In the genomic region with DNA sequence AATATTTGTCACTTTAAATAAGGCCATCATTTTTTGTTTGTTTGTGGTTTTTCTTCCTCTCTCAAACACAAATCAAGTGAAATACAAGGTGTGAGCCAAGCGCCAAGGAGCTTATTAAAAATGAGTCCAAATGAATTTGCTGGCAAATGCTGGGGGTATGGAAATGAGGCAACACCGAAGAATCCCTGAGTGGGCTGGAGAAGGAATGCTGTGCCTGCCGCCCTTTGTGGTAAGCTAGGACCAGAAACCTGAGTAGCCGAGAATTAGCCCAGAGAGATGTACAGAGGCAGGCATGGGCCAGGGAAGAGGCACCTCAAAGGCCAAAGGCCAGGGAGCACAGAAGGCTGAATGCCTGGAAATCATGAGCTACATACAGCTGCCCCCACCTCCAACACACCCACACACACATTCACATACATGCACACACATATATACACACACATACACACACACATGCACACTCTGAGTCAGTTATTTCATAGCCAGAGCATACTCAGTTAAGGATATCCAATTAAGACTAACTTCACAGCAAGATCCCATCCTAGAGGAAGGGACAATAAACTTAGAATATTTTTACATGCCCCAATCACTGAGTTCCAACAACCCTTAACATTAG, we compare ENCODE assay signal across 11 cellular contexts.
DNase-seq lines count a peak whose midpoint lies in the region; TF ChIP-seq lines count a peak whose summit lies in the region.
"Had no signal": no experiment of that assay in that cellular context is flagged by ENCODE, and none has a peak within 500 bp of the region (broad histone marks: within the 10 kb centered on the region; RNA-seq: fewer than 3 reads in every experiment).

No MANE protein-coding gene starts in this region.

- no peaks in the 10 kb centered on the region for H3K36me3 Mint-ChIP-seq in activated CD4-positive, alpha-beta T cell treated with anti-CD3 and anti-CD28 coated beads, Interleukin-2, amount 10 ng/mL, durations not matched to agents 7 days and 5 days (ENCODE audit: low read depth)
- H3K36me3 Mint-ChIP-seq: T-cell had no signal

- CTCF ChIA-PET in activated CD4-positive, alpha-beta T cell treated with anti-CD3 and anti-CD28 coated beads, Interleukin-2, amount 10 ng/mL, durations not matched to agents 7 days and 5 days (lab: Charles Lee), result no interaction called here

- H3K27ac Mint-ChIP-seq in activated CD4-positive, alpha-beta T cell treated with anti-CD3 and anti-CD28 coated beads, Interleukin-2, amount 10 ng/mL, durations not matched to agents 7 days and 5 days, result no peak overlapping the region
- H3K27ac Mint-ChIP-seq: T-cell had no signal

- no peaks in the 10 kb centered on the region for H3K9me3 Mint-ChIP-seq in activated CD4-positive, alpha-beta T cell treated with anti-CD3 and anti-CD28 coated beads, Interleukin-2, amount 10 ng/mL, durations not matched to agents 7 days and 5 days

- peak; percentile 79 for DNase-seq in AG20443 (ENCODE audit: low spot score)
- DNase-seq in RPMI7951 (ENCODE audit: low read depth), result peak; percentile 44
- DNase-seq in dedifferentiated amniotic fluid mesenchymal stem cell (ENCODE audit: extremely low spot score), result peak; percentile 72
- peak; percentile 76 for DNase-seq in myocyte (ENCODE audit: low read depth)
- DNase-seq in GM13976 (ENCODE audit: low spot score), result no peak
- DNase-seq in NOMO-1 treated with dmso at 0.1 percent for 144 hours (lab: John Stamatoyannopoulos, UW; ENCODE audit: unreplicated experiment), result no peak
- no peak for DNase-seq in NCI-H1092 (lab: John Stamatoyannopoulos, UW)
- DNase-seq in activated CD4-positive, alpha-beta T cell treated with anti-CD3 and anti-CD28 coated beads, Interleukin-2, amount 10 ng/mL, durations not matched to agents 7 days and 5 days, result no peak
- DNase-seq: kidney, NCI-H510A treated with DMSO at 0.1 percent for 48 hours, T-cell had no signal

- H3K27me3 Mint-ChIP-seq in activated CD4-positive, alpha-beta T cell treated with anti-CD3 and anti-CD28 coated beads, Interleukin-2, amount 10 ng/mL, durations not matched to agents 7 days and 5 days, result peaks cover 4% of the 10 kb centered on the region

- POLR2A ChIA-PET in activated CD4-positive, alpha-beta T cell treated with anti-CD3 and anti-CD28 coated beads, Interleukin-2, amount 10 ng/mL, durations not matched to agents 7 days and 5 days (lab: Charles Lee), result no interaction called here

- H3K4me1 Mint-ChIP-seq in activated CD4-positive, alpha-beta T cell treated with anti-CD3 and anti-CD28 coated beads, Interleukin-2, amount 10 ng/mL, durations not matched to agents 7 days and 5 days, result peaks cover 7% of the 10 kb centered on the region
- H3K4me1 Mint-ChIP-seq: T-cell had no signal

- TF ChIP-seq CTCF in GM13976 (IDR thresholded peaks at IDR 0.05; ENCODE audit: borderline replicate concordance, control extremely low read depth, extremely low read depth, insufficient read depth, missing control alignments), result no peak

- in situ Hi-C loops in GM13976 (cut with MboI; ENCODE audit: low sequenced_read_pairs, unreplicated experiment), result no loop called here

- H3K4me3 Mint-ChIP-seq in activated CD4-positive, alpha-beta T cell treated with anti-CD3 and anti-CD28 coated beads, Interleukin-2, amount 10 ng/mL, durations not matched to agents 7 days and 5 days, result no peak overlapping the region
- H3K4me3 Mint-ChIP-seq: T-cell had no signal

Comparison
In these comparisons a context has a peak if more than half of its experiments do, and no peak if none do; other contexts are left out.
1. DNase-seq: peak in AG20443 (single experiment), RPMI7951 (single experiment), dedifferentiated amniotic fluid mesenchymal stem cell (single experiment) and myocyte (single experiment); none in GM13976 (single experiment), NOMO-1 treated with dmso at 0.1 percent for 144 hours (single experiment), NCI-H1092 (single experiment) and activated CD4-positive, alpha-beta T cell treated with anti-CD3 and anti-CD28 coated beads, Interleukin-2, amount 10 ng/mL, durations not matched to agents 7 days and 5 days (single experiment).